In the genomic region with DNA sequence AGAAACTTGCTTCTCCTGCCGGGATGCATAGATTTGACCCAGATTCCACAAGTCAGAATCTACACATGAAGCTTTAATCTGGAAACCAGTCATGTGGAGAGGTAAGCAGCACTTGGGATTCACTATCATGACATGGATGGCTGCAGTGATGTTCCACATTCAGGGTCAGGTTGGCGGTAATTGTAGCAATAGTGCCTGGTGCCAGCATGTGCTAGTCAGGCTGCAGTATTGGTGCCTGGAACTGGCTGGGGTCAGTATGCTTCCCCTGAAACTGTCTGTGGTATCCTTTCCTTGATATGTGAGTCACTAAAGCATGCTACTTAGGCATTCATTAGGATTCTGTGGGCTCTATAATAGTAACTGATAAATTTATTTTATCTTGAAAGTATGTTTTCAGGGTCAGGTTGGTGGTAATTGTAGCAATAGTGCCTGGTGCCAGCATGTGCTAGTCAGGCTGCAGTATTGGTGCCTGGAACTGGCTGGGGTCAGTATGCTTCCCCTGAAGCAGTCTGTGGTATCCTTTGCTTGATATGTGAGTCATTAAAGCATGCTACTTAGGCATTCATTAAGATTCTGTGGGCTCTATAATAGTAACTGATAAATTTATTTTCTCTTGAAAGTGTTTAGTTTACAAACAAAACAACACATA, we compare ENCODE assay signal across 24 cellular contexts.
DNase-seq lines count a peak whose midpoint lies in the region; ATAC-seq and TF ChIP-seq lines count a peak whose summit lies in the region.
"Had no signal": no experiment of that assay in that cellular context is flagged by ENCODE, and none has a peak within 500 bp of the region (broad histone marks: within the 10 kb centered on the region; RNA-seq: fewer than 3 reads in every experiment).

No MANE protein-coding gene starts in this region.

- H3K27me3 ChIP-seq in foreskin keratinocyte (no peaks in the 10 kb centered on the region), upper lobe of left lung (no peaks in the 10 kb centered on the region)
- H3K27me3 ChIP-seq: BLaER1 treated with 17β-estradiol and CSF1 and Interleukin-3, amounts not matched to agents 10 nM and 100 nM; MG63; SJSA1 had no signal

- H3K4me3 ChIP-seq in upper lobe of left lung, result no peak overlapping the region
- H3K4me3 ChIP-seq: BLaER1 treated with 17β-estradiol and CSF1 and Interleukin-3, amounts not matched to agents 10 nM and 100 nM; MG63; SJSA1 had no signal

- DNase-seq in ELR (ENCODE audit: low read depth) (peak; percentile 25), amniotic epithelial cell (ENCODE audit: low read depth) (peak; percentile 92), foreskin keratinocyte (peak in 1 of 2 donors; percentile 4), retina (peak; percentile 43), cardiac septum (ENCODE audit: low spot score) (no peak), upper lobe of left lung (no peak)
- DNase-seq: CD4-positive, alpha-beta T cell; GF-D8; IMR-90; KG1; MG63; NCI-H1105 treated with DMSO at 0.1 percent for 48 hours; NCI-H146; NCI-H1930; NCI-H2107; NCI-H446 treated with DMSO at 0.1 percent for 48 hours; NCI-H526; NCI-H82; Right ventricle myocardium superior; RPMI8226 had no signal

- H3K9me3 ChIP-seq in upper lobe of left lung, result no peaks in the 10 kb centered on the region
- H3K9me3 ChIP-seq: BLaER1 treated with 17β-estradiol and CSF1 and Interleukin-3, amounts not matched to agents 10 nM and 100 nM; MG63; SJSA1 had no signal

- 88 to 93% methylated on average over 2 of the region's 2 CpGs for WGBS in upper lobe of left lung, 2 donors

- H3K4me1 ChIP-seq in foreskin keratinocyte (no peaks in the 10 kb centered on the region), upper lobe of left lung (no peaks in the 10 kb centered on the region)
- H3K4me1 ChIP-seq: BLaER1 treated with 17β-estradiol and CSF1 and Interleukin-3, amounts not matched to agents 10 nM and 100 nM; SJSA1 had no signal

- intact Hi-C loops in cardiac septum (cut with DNase I), result no loop called here

- H3K36me3 ChIP-seq in upper lobe of left lung, result no peaks in the 10 kb centered on the region
- H3K36me3 ChIP-seq: BLaER1 treated with 17β-estradiol and CSF1 and Interleukin-3, amounts not matched to agents 10 nM and 100 nM; MG63; SJSA1 had no signal

- ATAC-seq in foreskin keratinocyte (peak; percentile 41), GM21737 (IDR thresholded peaks at IDR 0.05; ENCODE audit: unreplicated experiment) (no peak), GM19452 (IDR thresholded peaks at IDR 0.05; ENCODE audit: unreplicated experiment) (no peak), upper lobe of left lung (ENCODE audit: low FRiP score in 2 of 2) (no peak)

- TF ChIP-seq EP300 in upper lobe of left lung (IDR thresholded peaks at IDR 0.05), result no peak

- H3K27ac ChIP-seq in foreskin keratinocyte, result no peak overlapping the region
- no peak overlapping the region for H3K27ac ChIP-seq in upper lobe of left lung
- H3K27ac ChIP-seq: BLaER1 treated with 17β-estradiol and CSF1 and Interleukin-3, amounts not matched to agents 10 nM and 100 nM; SJSA1 had no signal

- no peak for TF ChIP-seq POLR2A in upper lobe of left lung (IDR thresholded peaks at IDR 0.05)

- TF ChIP-seq CTCF in foreskin keratinocyte (conservative IDR thresholded peaks at IDR 0.05) (no peak), upper lobe of left lung (IDR thresholded peaks at IDR 0.05) (no peak)

Comparison
In these comparisons a context has a peak if more than half of its experiments do, and no peak if none do; other contexts are left out.
1. DNase-seq: peak in ELR (single experiment), amniotic epithelial cell (single experiment) and retina (single experiment); none in cardiac septum (single experiment) and upper lobe of left lung (0 of 2).